ENCODE assay signal across 13 cellular contexts in genomic region chr17:4785311-4786110, GRCh38. TPM values are rescaled to one million over a fixed set of nuclear protein-coding genes. Genes with fewer than 3 reads are reported as not detected.
DNase-seq lines count a peak whose midpoint lies in the region; ATAC-seq and TF ChIP-seq lines count a peak whose summit lies in the region.
"Had no signal": no experiment of that assay in that cellular context is flagged by ENCODE, and none has a peak within 500 bp of the region (broad histone marks: within the 10 kb centered on the region; RNA-seq: fewer than 3 reads in every experiment).

No MANE protein-coding gene starts in this region.

- H3K4me3 ChIP-seq in heart left ventricle = peak overlapping the region in 11 of 12 donors; percentile 14 to 48 (median 40)
- H3K4me3 ChIP-seq in right lobe of liver = peak overlapping the region in 2 of 3 donors; percentile 10 to 18
- peak overlapping the region; percentile 9 to 33 for H3K4me3 ChIP-seq in tibial artery

- no peak for DNase-seq in heart left ventricle
- no peak for DNase-seq in cardiac septum (ENCODE audit: low spot score)
- peak; percentile 22 for DNase-seq in activated naive CD4-positive, alpha-beta T cell treated with anti-CD3 and anti-CD28 coated beads, Interleukin-2, amount 50 U/mL, for 16 hours
- DNase-seq in right lobe of liver = peak in 1 of 3 donors; percentile 29
- no peak for DNase-seq in tibial artery
- DNase-seq: activated gamma-delta T cell, NCI-H446 had no signal

- no peak for ATAC-seq in heart left ventricle
- ATAC-seq in right lobe of liver = no peak
- ATAC-seq in HG02610 (IDR thresholded peaks at IDR 0.05; ENCODE audit: unreplicated experiment) = no peak
- ATAC-seq in GM21723 (IDR thresholded peaks at IDR 0.05; ENCODE audit: unreplicated experiment) = no peak
- ATAC-seq in GM19351 (IDR thresholded peaks at IDR 0.05; ENCODE audit: unreplicated experiment) = no peak

- TF ChIP-seq CTCF in heart left ventricle (IDR thresholded peaks at IDR 0.05) = no peak
- TF ChIP-seq CTCF in right lobe of liver (IDR thresholded peaks at IDR 0.05) = no peak
- no peak for TF ChIP-seq CTCF in tibial artery (IDR thresholded peaks at IDR 0.05)

- H3K36me3 ChIP-seq in heart left ventricle (no peaks in the 10 kb centered on the region), right lobe of liver (no peaks in the 10 kb centered on the region), tibial artery (no peaks in the 10 kb centered on the region)

- intact Hi-C loops in heart left ventricle (cut with DNase I) = loop anchor here in 7 of 10 donors (2.0 to 10.0 kb wide), 6 partner anchors 51 to 103 kb away; partner anchors contain the start of genes MED11 (in 6 of the 7), ARRB2 (in 2 of the 7), CXCL16 (in 1 of the 7) and ZMYND15 (in 1 of the 7)
- intact Hi-C loops in cardiac septum (cut with DNase I) = loop anchor here (2.0 to 5.0 kb wide), 3 partner anchors 53 to 97 kb away; partner anchors contain the start of genes ARRB2 and MED11
- intact Hi-C loops in right lobe of liver (cut with DNase I) = loop anchor here (5.0 to 10.0 kb wide), 2 partner anchors 51 to 102 kb away; partner anchors contain the start of genes CXCL16 (in 2 of the 2), MED11 (in 2 of the 2) and ZMYND15 (in 2 of the 2)
- intact Hi-C loops in tibial artery (cut with DNase I; ENCODE audit: low total_unique reads) = loop anchor here (5.0 kb wide), 3 partner anchors 47 to 97 kb away; partner anchors contain the start of genes MED11 and MINK1

- H3K9me3 ChIP-seq in heart left ventricle (no peaks in the 10 kb centered on the region), right lobe of liver (no peaks in the 10 kb centered on the region), tibial artery (no peaks in the 10 kb centered on the region)

- 9 to 34% (median 13%) methylated on average over 35 to 61 of the region's 61 CpGs for WGBS in heart left ventricle, 4 donors
- 33% methylated on average over 4 of the region's 61 CpGs for WGBS in right lobe of liver (ENCODE audit: insufficient coverage, low coverage, low lambda C conversion rate, missing lambda C conversion rate)

- H3K27ac ChIP-seq in heart left ventricle (peak overlapping the region in 1 of 12 donors; percentile 31), right lobe of liver (no peak overlapping the region), tibial artery (no peak overlapping the region)
- H3K27ac ChIP-seq: HL-60 had no signal

- H3K4me1 ChIP-seq in heart left ventricle (peaks cover 0 to 46% (median 37%) of the 10 kb centered on the region in 12 donors), right lobe of liver (peaks cover 0 to 21% (median 5%) of the 10 kb centered on the region in 4 donors), tibial artery (peaks cover 0 to 42% (median 31%) of the 10 kb centered on the region in 4 donors)

- TF ChIP-seq POLR2A in heart left ventricle (IDR thresholded peaks at IDR 0.05) = no peak
- TF ChIP-seq POLR2A in right lobe of liver (IDR thresholded peaks at IDR 0.05) = no peak

- H3K27me3 ChIP-seq in heart left ventricle = peaks cover 0 to 56% (median 35%) of the 10 kb centered on the region in 9 donors
- no peaks in the 10 kb centered on the region for H3K27me3 ChIP-seq in right lobe of liver
- peaks cover 0 to 46% of the 10 kb centered on the region in 2 donors for H3K27me3 ChIP-seq in tibial artery

RNA-seq across cellular contexts. Expression of gene VMO1, which starts 0.7 kb away (rescaled TPM):
- 1 to 10 TPM in 4 of 9 donors, under 1 TPM in 2, not detected in 3; 0.48 to 1.9 (median 1.1) TPM for total RNA-seq in heart left ventricle
- 1 to 10 TPM in 1 of 2 donors, not detected in 1; 1.4 TPM for polyA plus RNA-seq in heart left ventricle
- total RNA-seq in cardiac septum = 0.97 TPM
- 10 to 100 TPM in 1 of 6 experiments, 1 to 10 TPM in 5; 3.5 to 12.3 (median 5.2) TPM for total RNA-seq in right lobe of liver
- total RNA-seq: epithelial cell of proximal tubule had no signal

RNA-seq across cellular contexts. Expression of gene GLTPD2, which starts 3.3 kb away (rescaled TPM):
- not detected for total RNA-seq in heart left ventricle
- not detected for polyA plus RNA-seq in heart left ventricle
- not detected for total RNA-seq in cardiac septum
- total RNA-seq in right lobe of liver = 10 to 100 TPM; 20.6 to 97.4 (median 60.9) TPM
- total RNA-seq: epithelial cell of proximal tubule; T-helper 2 cell treated with Interferon-gamma antibody and Interleukin-4, amounts not matched to agents 100 ng/mL and 5 ng/mL, for 36 hours had no signal

RNA-seq across cellular contexts. Expression of gene PSMB6, which starts 10.5 kb away (rescaled TPM):
- total RNA-seq in heart left ventricle = 100 to 1,000 TPM; 143 to 320 (median 182) TPM
- polyA plus RNA-seq in heart left ventricle = 100 to 1,000 TPM; 263 to 320 TPM
- total RNA-seq in cardiac septum = 147 TPM
- total RNA-seq in right lobe of liver = 100 to 1,000 TPM in 2 of 6 experiments, 10 to 100 TPM in 4; 68.8 to 136 (median 75.7) TPM

RNA-seq across cellular contexts. Expression of gene TM4SF5, which starts 13.8 kb away (rescaled TPM):
- total RNA-seq in heart left ventricle (not detected), cardiac septum (not detected), right lobe of liver (100 to 1,000 TPM in 3 of 6 experiments, 10 to 100 TPM in 3; 67.1 to 215 (median 112) TPM)
- polyA plus RNA-seq in heart left ventricle = not detected
- total RNA-seq: epithelial cell of proximal tubule; T-helper 2 cell treated with Interferon-gamma antibody and Interleukin-4, amounts not matched to agents 100 ng/mL and 5 ng/mL, for 36 hours had no signal

Comparison
In these comparisons a context has a peak if more than half of its experiments do, and no peak if none do; other contexts are left out.
1. RNA of gene GLTPD2, which starts 3.3 kb away (total RNA-seq): 20.6 to 97.4 TPM in right lobe of liver; not detected in cardiac septum (single experiment) and not detected in heart left ventricle; every median in the first group is over 10 times any median in the second.
2. Peak in every context shown above with its lines, with median percentiles within 50 percentile points of each other: H3K4me3 ChIP-seq.